ENCODE assay signal across 8 cellular contexts in genomic region chrX:17788439-17788838, GRCh38. TPM values are rescaled to one million over a fixed set of nuclear protein-coding genes. Genes with fewer than 3 reads are reported as not detected.
DNase-seq lines count a peak whose midpoint lies in the region; ATAC-seq and TF ChIP-seq lines count a peak whose summit lies in the region.

No MANE protein-coding gene starts in this region.

- TF ChIP-seq EP300 in upper lobe of left lung (IDR thresholded peaks at IDR 0.05) = no peak

- H3K4me1 Mint-ChIP-seq in activated CD4-positive, alpha-beta T cell treated with anti-CD3 and anti-CD28 coated beads, Interleukin-2, amount 10 ng/mL, durations not matched to agents 7 days and 5 days = peaks cover 10% of the 10 kb centered on the region

- DNase-seq in SHP77 treated with DMSO at 0.1 percent for 48 hours (lab: John Stamatoyannopoulos, UW) (peak; percentile 5), SHP77 (lab: John Stamatoyannopoulos, UW) (no peak), NCI-H1092 treated with DMSO at 0.1 percent for 48 hours (lab: John Stamatoyannopoulos, UW) (peak; percentile 24), ecto neural progenitor cell (ENCODE audit: low spot score) (peak; percentile 55), midbrain (lab: John Stamatoyannopoulos, UW) (peak; percentile 7), upper lobe of left lung (peak in 1 of 2 donors; percentile 38)
- peak; percentile 32 for DNase-seq in activated CD4-positive, alpha-beta T cell treated with anti-CD3 and anti-CD28 coated beads, Interleukin-2, amount 10 ng/mL, durations not matched to agents 7 days and 5 days

- POLR2A ChIA-PET in activated CD4-positive, alpha-beta T cell treated with anti-CD3 and anti-CD28 coated beads, Interleukin-2, amount 10 ng/mL, durations not matched to agents 7 days and 5 days (lab: Charles Lee) = no interaction called here

- CTCF ChIA-PET in activated CD4-positive, alpha-beta T cell treated with anti-CD3 and anti-CD28 coated beads, Interleukin-2, amount 10 ng/mL, durations not matched to agents 7 days and 5 days (lab: Charles Lee) = interaction anchor here (1.0 kb wide), 1 partner anchor 42 kb away, joined by 4 read pairs; no protein-coding TSS in a partner anchor

- ATAC-seq in upper lobe of left lung (ENCODE audit: low FRiP score in 2 of 2) = peak; percentile 82 to 87
- ATAC-seq in HG02623 (IDR thresholded peaks at IDR 0.05; ENCODE audit: unreplicated experiment) = no peak

- H3K36me3 Mint-ChIP-seq in activated CD4-positive, alpha-beta T cell treated with anti-CD3 and anti-CD28 coated beads, Interleukin-2, amount 10 ng/mL, durations not matched to agents 7 days and 5 days (ENCODE audit: low read depth) = no peaks in the 10 kb centered on the region

- no peak overlapping the region for H3K27ac ChIP-seq in upper lobe of left lung

- peak; percentile 47 to 71 (median 64) for TF ChIP-seq CTCF in upper lobe of left lung (IDR thresholded peaks at IDR 0.05)

- H3K4me1 ChIP-seq in upper lobe of left lung = peaks cover 0 to 9% (median 2%) of the 10 kb centered on the region in 4 donors

- no peaks in the 10 kb centered on the region for H3K36me3 ChIP-seq in upper lobe of left lung

- WGBS in upper lobe of left lung, 2 donors = 0 to 15% methylated on average over 1 to 4 of the region's 4 CpGs

- H3K27me3 ChIP-seq in upper lobe of left lung = no peaks in the 10 kb centered on the region

- no peaks in the 10 kb centered on the region for H3K9me3 Mint-ChIP-seq in activated CD4-positive, alpha-beta T cell treated with anti-CD3 and anti-CD28 coated beads, Interleukin-2, amount 10 ng/mL, durations not matched to agents 7 days and 5 days

- no peak overlapping the region for H3K27ac Mint-ChIP-seq in activated CD4-positive, alpha-beta T cell treated with anti-CD3 and anti-CD28 coated beads, Interleukin-2, amount 10 ng/mL, durations not matched to agents 7 days and 5 days

- no peak overlapping the region for H3K4me3 ChIP-seq in upper lobe of left lung

- no peaks in the 10 kb centered on the region for H3K27me3 Mint-ChIP-seq in activated CD4-positive, alpha-beta T cell treated with anti-CD3 and anti-CD28 coated beads, Interleukin-2, amount 10 ng/mL, durations not matched to agents 7 days and 5 days

- TF ChIP-seq POLR2A in upper lobe of left lung (IDR thresholded peaks at IDR 0.05) = no peak

- H3K4me3 Mint-ChIP-seq in activated CD4-positive, alpha-beta T cell treated with anti-CD3 and anti-CD28 coated beads, Interleukin-2, amount 10 ng/mL, durations not matched to agents 7 days and 5 days = no peak overlapping the region

- H3K9me3 ChIP-seq in upper lobe of left lung = no peaks in the 10 kb centered on the region

RNA-seq across cellular contexts. Expression of gene SCML1, which starts 51.1 kb away (rescaled TPM):
- 1 to 10 TPM; 5.3 to 6.1 TPM for total RNA-seq in activated CD4-positive, alpha-beta T cell treated with anti-CD3 and anti-CD28 coated beads, Interleukin-2, amount 10 ng/mL, durations not matched to agents 7 days and 5 days
- 10 to 100 TPM in 4 of 6 donors, 1 to 10 TPM in 2; 6.8 to 20.9 (median 12.8) TPM for total RNA-seq in upper lobe of left lung

Comparison
In these comparisons a context has a peak if more than half of its experiments do, and no peak if none do; other contexts are left out.
1. DNase-seq: peak in SHP77 treated with DMSO at 0.1 percent for 48 hours (single experiment), NCI-H1092 treated with DMSO at 0.1 percent for 48 hours (single experiment), activated CD4-positive, alpha-beta T cell treated with anti-CD3 and anti-CD28 coated beads, Interleukin-2, amount 10 ng/mL, durations not matched to agents 7 days and 5 days (single experiment), ecto neural progenitor cell (single experiment) and midbrain (single experiment); none in SHP77 (0 of 2).